8 cellular contexts compared by ENCODE assay signal in genomic region chrX:16868920-16869319, GRCh38. TPM values are rescaled to one million over a fixed set of nuclear protein-coding genes. Genes with fewer than 3 reads are reported as not detected.
A peak's percentile ranks its signal among the peaks of the same experiment; 100 is the strongest.
DNase-seq lines count a peak whose midpoint lies in the region; ATAC-seq, FAIRE-seq and TF ChIP-seq lines count a peak whose summit lies in the region.

No MANE protein-coding gene starts in this region.

- WGBS in testis, 2 donors = 1 to 5% methylated on average over 7 of the region's 7 CpGs

- H3K27me3 Mint-ChIP-seq in activated CD4-positive, alpha-beta T cell treated with anti-CD3 and anti-CD28 coated beads, Interleukin-2, amount 10 ng/mL, durations not matched to agents 24 days and 14 days = no peaks in the 10 kb centered on the region
- no peaks in the 10 kb centered on the region for H3K27me3 Mint-ChIP-seq in activated T-helper 2 cell treated with anti-CD3 and anti-CD28 coated beads, Interferon-gamma antibody, Interleukin-2, Interleukin-4, amounts not matched to agents 10 μg/mL and 5 μg/mL and 100 μg/mL, durations not matched to agents 14 hours and 24 hours and 36 hours (ENCODE audit: low read depth)

- peak overlapping the region in 1 of 2 donors; percentile 65 for H3K9ac ChIP-seq in kidney (ENCODE audit: low read length in 2 of 2)

- ATAC-seq in GM21528 (IDR thresholded peaks at IDR 0.05; ENCODE audit: low FRiP score, unreplicated experiment) (no peak), GM21390 (IDR thresholded peaks at IDR 0.05; ENCODE audit: unreplicated experiment) (no peak), GM21825 (IDR thresholded peaks at IDR 0.05; ENCODE audit: unreplicated experiment) (no peak)

- FAIRE-seq in kidney (lab: Jason Lieb, UNC) = no peak

- no peaks in the 10 kb centered on the region for H3K9me3 Mint-ChIP-seq in activated CD4-positive, alpha-beta T cell treated with anti-CD3 and anti-CD28 coated beads, Interleukin-2, amount 10 ng/mL, durations not matched to agents 24 days and 14 days
- H3K9me3 Mint-ChIP-seq in activated T-helper 2 cell treated with anti-CD3 and anti-CD28 coated beads, Interferon-gamma antibody, Interleukin-2, Interleukin-4, amounts not matched to agents 10 μg/mL and 5 μg/mL and 100 μg/mL, durations not matched to agents 14 hours and 24 hours and 36 hours = no peaks in the 10 kb centered on the region

- no peaks in the 10 kb centered on the region for H3K9me3 ChIP-seq in kidney (ENCODE audit: control insufficient read depth in 1 of 2, low read length in 2 of 2)
- no peaks in the 10 kb centered on the region for H3K9me3 ChIP-seq in testis

- H3K4me1 ChIP-seq in kidney (ENCODE audit: control insufficient read depth in 1 of 2, insufficient read depth in 1 of 2, low read depth in 1 of 2, low read length in 2 of 2) (peaks cover 0 to 3% of the 10 kb centered on the region in 2 donors), testis (no peaks in the 10 kb centered on the region)

- H3K36me3 Mint-ChIP-seq in activated CD4-positive, alpha-beta T cell treated with anti-CD3 and anti-CD28 coated beads, Interleukin-2, amount 10 ng/mL, durations not matched to agents 24 days and 14 days (ENCODE audit: low read depth) = peaks cover 16% of the 10 kb centered on the region
- H3K36me3 Mint-ChIP-seq in activated T-helper 2 cell treated with anti-CD3 and anti-CD28 coated beads, Interferon-gamma antibody, Interleukin-2, Interleukin-4, amounts not matched to agents 10 μg/mL and 5 μg/mL and 100 μg/mL, durations not matched to agents 14 hours and 24 hours and 36 hours (ENCODE audit: low read depth) = peaks cover 35% of the 10 kb centered on the region

- intact Hi-C loops in activated CD4-positive, alpha-beta T cell treated with anti-CD3 and anti-CD28 coated beads, Interleukin-2, amount 10 ng/mL, durations not matched to agents 24 days and 14 days (cut with micrococcal nuclease) = loop anchor here (2.0 to 5.0 kb wide), 2 partner anchors 42 to 148 kb away; no protein-coding TSS in a partner anchor
- intact Hi-C loops in activated T-helper 2 cell treated with anti-CD3 and anti-CD28 coated beads, Interferon-gamma antibody, Interleukin-2, Interleukin-4, amounts not matched to agents 10 μg/mL and 5 μg/mL and 100 μg/mL, durations not matched to agents 14 hours and 24 hours and 36 hours (cut with micrococcal nuclease) = loop anchor here (2.0 kb wide), 1 partner anchor 42 kb away; no protein-coding TSS in a partner anchor
- intact Hi-C loops in kidney (cut with DNase I) (no loop called here), testis (cut with DNase I; ENCODE audit: low total_unique reads) (no loop called here)

- no peaks in the 10 kb centered on the region for H3K27me3 ChIP-seq in testis

- H3K4me3 ChIP-seq in kidney (ENCODE audit: low read length in 2 of 2) (peak overlapping the region; percentile 64 to 78), testis (peak overlapping the region; percentile 64 to 73)

- DNase-seq in activated CD4-positive, alpha-beta T cell treated with anti-CD3 and anti-CD28 coated beads, Interleukin-2, amount 10 ng/mL, durations not matched to agents 24 days and 14 days = no peak
- no peak for DNase-seq in activated CD4-positive, alpha-beta T cell treated with anti-CD3 and anti-CD28 coated beads for 4 hours
- DNase-seq in activated T-helper 2 cell treated with anti-CD3 and anti-CD28 coated beads, Interferon-gamma antibody, Interleukin-2, Interleukin-4, amounts not matched to agents 10 μg/mL and 5 μg/mL and 100 μg/mL, durations not matched to agents 14 hours and 24 hours and 36 hours (ENCODE audit: low spot score) = no peak
- no peak for DNase-seq in kidney
- no peak for DNase-seq in testis

- H3K4me3 Mint-ChIP-seq in activated CD4-positive, alpha-beta T cell treated with anti-CD3 and anti-CD28 coated beads, Interleukin-2, amount 10 ng/mL, durations not matched to agents 24 days and 14 days = peak overlapping the region; percentile 97
- H3K4me3 Mint-ChIP-seq in activated T-helper 2 cell treated with anti-CD3 and anti-CD28 coated beads, Interferon-gamma antibody, Interleukin-2, Interleukin-4, amounts not matched to agents 10 μg/mL and 5 μg/mL and 100 μg/mL, durations not matched to agents 14 hours and 24 hours and 36 hours (ENCODE audit: low read depth) = peak overlapping the region; percentile 94

- peak overlapping the region; percentile 96 for H3K27ac Mint-ChIP-seq in activated CD4-positive, alpha-beta T cell treated with anti-CD3 and anti-CD28 coated beads, Interleukin-2, amount 10 ng/mL, durations not matched to agents 24 days and 14 days
- peak overlapping the region; percentile 96 for H3K27ac Mint-ChIP-seq in activated T-helper 2 cell treated with anti-CD3 and anti-CD28 coated beads, Interferon-gamma antibody, Interleukin-2, Interleukin-4, amounts not matched to agents 10 μg/mL and 5 μg/mL and 100 μg/mL, durations not matched to agents 14 hours and 24 hours and 36 hours

- no peak for TF ChIP-seq POLR2A in testis (IDR thresholded peaks at IDR 0.05)

- H3K27ac ChIP-seq in kidney (ENCODE audit: low read depth in 2 of 2, low read length in 2 of 2) (no peak overlapping the region), testis (peak overlapping the region; percentile 63 to 91)

- H3K36me3 ChIP-seq in kidney (ENCODE audit: control insufficient read depth in 1 of 2, insufficient read depth in 2 of 2, low read length in 2 of 2) = no peaks in the 10 kb centered on the region
- no peaks in the 10 kb centered on the region for H3K36me3 ChIP-seq in testis (ENCODE audit: low read depth, missing control alignments)

- peaks cover 17% of the 10 kb centered on the region for H3K4me1 Mint-ChIP-seq in activated CD4-positive, alpha-beta T cell treated with anti-CD3 and anti-CD28 coated beads, Interleukin-2, amount 10 ng/mL, durations not matched to agents 24 days and 14 days
- peaks cover 19% of the 10 kb centered on the region for H3K4me1 Mint-ChIP-seq in activated T-helper 2 cell treated with anti-CD3 and anti-CD28 coated beads, Interferon-gamma antibody, Interleukin-2, Interleukin-4, amounts not matched to agents 10 μg/mL and 5 μg/mL and 100 μg/mL, durations not matched to agents 14 hours and 24 hours and 36 hours (ENCODE audit: low read depth)

- TF ChIP-seq CTCF in kidney (IDR thresholded peaks at IDR 0.05; ENCODE audit: borderline replicate concordance, extremely low read depth, insufficient read depth) = no peak
- no peak for TF ChIP-seq CTCF in testis (IDR thresholded peaks at IDR 0.05)

RNA-seq across cellular contexts. Expression of gene RBBP7, which starts 1.2 kb away (rescaled TPM):
- 136 and 137 TPM in 2 replicates for total RNA-seq in activated CD4-positive, alpha-beta T cell treated with anti-CD3 and anti-CD28 coated beads, Interleukin-2, amount 10 ng/mL, durations not matched to agents 24 days and 14 days
- total RNA-seq in activated T-helper 2 cell treated with anti-CD3 and anti-CD28 coated beads, Interferon-gamma antibody, Interleukin-2, Interleukin-4, amounts not matched to agents 10 μg/mL and 5 μg/mL and 100 μg/mL, durations not matched to agents 14 hours and 24 hours and 36 hours = 163 and 164 TPM in 2 replicates
- total RNA-seq in kidney = 95.2 TPM
- 112 TPM for polyA plus RNA-seq in kidney (ENCODE audit: insufficient read depth, low read depth, low replicate concordance)
- 100 to 1,000 TPM; 311 to 375 TPM for total RNA-seq in testis
- polyA plus RNA-seq in testis (ENCODE audit: insufficient read depth, low read depth, low replicate concordance) = 206 TPM

Comparison
In these comparisons a context has a peak if more than half of its experiments do, and no peak if none do; other contexts are left out.
1. H3K27ac ChIP-seq: peak in testis (2 of 2); none in kidney (0 of 2).
2. intact Hi-C loops: an anchor here in activated CD4-positive, alpha-beta T cell treated with anti-CD3 and anti-CD28 coated beads, Interleukin-2, amount 10 ng/mL, durations not matched to agents 24 days and 14 days (2.0 to 5.0 kb wide) and activated T-helper 2 cell treated with anti-CD3 and anti-CD28 coated beads, Interferon-gamma antibody, Interleukin-2, Interleukin-4, amounts not matched to agents 10 μg/mL and 5 μg/mL and 100 μg/mL, durations not matched to agents 14 hours and 24 hours and 36 hours (2.0 kb wide); none called in kidney and testis.